2 cellular contexts compared by ENCODE assay signal in genomic region chr16:56985288-56985961, GRCh38.
TF ChIP-seq lines count a peak whose summit lies in the region.

No MANE protein-coding gene starts in this region.

TF ChIP-seq in GM23338, 12 proteins besides CTCF, POLR2A, EP300 and RAD21 (continued from another document):
- TF ChIP-seq, protein P1, sequence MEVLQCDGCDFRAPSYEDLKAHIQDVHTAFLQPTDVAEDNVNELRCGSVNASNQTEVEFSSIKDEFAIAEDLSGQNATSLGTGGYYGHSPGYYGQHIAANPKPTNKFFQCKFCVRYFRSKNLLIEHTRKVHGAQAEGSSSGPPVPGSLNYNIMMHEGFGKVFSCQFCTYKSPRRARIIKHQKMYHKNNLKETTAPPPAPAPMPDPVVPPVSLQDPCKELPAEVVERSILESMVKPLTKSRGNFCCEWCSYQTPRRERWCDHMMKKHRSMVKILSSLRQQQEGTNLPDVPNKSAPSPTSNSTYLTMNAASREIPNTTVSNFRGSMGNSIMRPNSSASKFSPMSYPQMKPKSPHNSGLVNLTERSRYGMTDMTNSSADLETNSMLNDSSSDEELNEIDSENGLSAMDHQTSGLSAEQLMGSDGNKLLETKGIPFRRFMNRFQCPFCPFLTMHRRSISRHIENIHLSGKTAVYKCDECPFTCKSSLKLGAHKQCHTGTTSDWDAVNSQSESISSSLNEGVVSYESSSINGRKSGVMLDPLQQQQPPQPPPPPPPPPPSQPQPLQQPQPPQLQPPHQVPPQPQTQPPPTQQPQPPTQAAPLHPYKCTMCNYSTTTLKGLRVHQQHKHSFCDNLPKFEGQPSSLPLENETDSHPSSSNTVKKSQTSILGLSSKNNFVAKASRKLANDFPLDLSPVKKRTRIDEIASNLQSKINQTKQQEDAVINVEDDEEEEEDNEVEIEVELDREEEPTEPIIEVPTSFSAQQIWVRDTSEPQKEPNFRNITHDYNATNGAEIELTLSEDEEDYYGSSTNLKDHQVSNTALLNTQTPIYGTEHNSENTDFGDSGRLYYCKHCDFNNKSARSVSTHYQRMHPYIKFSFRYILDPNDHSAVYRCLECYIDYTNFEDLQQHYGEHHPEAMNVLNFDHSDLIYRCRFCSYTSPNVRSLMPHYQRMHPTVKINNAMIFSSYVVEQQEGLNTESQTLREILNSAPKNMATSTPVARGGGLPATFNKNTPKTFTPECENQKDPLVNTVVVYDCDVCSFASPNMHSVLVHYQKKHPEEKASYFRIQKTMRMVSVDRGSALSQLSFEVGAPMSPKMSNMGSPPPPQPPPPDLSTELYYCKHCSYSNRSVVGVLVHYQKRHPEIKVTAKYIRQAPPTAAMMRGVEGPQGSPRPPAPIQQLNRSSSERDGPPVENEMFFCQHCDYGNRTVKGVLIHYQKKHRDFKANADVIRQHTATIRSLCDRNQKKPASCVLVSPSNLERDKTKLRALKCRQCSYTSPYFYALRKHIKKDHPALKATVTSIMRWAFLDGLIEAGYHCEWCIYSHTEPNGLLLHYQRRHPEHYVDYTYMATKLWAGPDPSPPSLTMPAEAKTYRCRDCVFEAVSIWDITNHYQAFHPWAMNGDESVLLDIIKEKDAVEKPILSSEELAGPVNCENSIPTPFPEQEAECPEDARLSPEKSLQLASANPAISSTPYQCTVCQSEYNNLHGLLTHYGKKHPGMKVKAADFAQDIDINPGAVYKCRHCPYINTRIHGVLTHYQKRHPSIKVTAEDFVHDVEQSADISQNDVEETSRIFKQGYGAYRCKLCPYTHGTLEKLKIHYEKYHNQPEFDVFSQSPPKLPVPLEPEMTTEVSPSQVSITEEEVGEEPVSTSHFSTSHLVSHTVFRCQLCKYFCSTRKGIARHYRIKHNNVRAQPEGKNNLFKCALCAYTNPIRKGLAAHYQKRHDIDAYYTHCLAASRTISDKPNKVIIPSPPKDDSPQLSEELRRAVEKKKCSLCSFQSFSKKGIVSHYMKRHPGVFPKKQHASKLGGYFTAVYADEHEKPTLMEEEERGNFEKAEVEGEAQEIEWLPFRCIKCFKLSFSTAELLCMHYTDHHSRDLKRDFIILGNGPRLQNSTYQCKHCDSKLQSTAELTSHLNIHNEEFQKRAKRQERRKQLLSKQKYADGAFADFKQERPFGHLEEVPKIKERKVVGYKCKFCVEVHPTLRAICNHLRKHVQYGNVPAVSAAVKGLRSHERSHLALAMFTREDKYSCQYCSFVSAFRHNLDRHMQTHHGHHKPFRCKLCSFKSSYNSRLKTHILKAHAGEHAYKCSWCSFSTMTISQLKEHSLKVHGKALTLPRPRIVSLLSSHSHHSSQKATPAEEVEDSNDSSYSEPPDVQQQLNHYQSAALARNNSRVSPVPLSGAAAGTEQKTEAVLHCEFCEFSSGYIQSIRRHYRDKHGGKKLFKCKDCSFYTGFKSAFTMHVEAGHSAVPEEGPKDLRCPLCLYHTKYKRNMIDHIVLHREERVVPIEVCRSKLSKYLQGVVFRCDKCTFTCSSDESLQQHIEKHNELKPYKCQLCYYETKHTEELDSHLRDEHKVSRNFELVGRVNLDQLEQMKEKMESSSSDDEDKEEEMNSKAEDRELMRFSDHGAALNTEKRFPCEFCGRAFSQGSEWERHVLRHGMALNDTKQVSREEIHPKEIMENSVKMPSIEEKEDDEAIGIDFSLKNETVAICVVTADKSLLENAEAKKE (CRISPR knock-in tag; IDR thresholded peaks at IDR 0.05) = no peak
- TF ChIP-seq REST (IDR thresholded peaks at IDR 0.05; ENCODE audit: unreplicated experiment) (no peak), EZH2phosphoT487 (IDR thresholded peaks at IDR 0.05; ENCODE audit: unreplicated experiment) (no peak), ZNF331 (CRISPR knock-in tag; IDR thresholded peaks at IDR 0.05; ENCODE audit: low read depth) (no peak), ZNF114 (CRISPR knock-in tag; IDR thresholded peaks at IDR 0.05) (no peak), STAT1 (IDR thresholded peaks at IDR 0.05; ENCODE audit: unreplicated experiment) (no peak), NANOG (IDR thresholded peaks at IDR 0.05; ENCODE audit: borderline replicate concordance) (no peak), EZH2 (IDR thresholded peaks at IDR 0.05; ENCODE audit: low read depth, unreplicated experiment) (no peak)
- TF ChIP-seq, protein P2, sequence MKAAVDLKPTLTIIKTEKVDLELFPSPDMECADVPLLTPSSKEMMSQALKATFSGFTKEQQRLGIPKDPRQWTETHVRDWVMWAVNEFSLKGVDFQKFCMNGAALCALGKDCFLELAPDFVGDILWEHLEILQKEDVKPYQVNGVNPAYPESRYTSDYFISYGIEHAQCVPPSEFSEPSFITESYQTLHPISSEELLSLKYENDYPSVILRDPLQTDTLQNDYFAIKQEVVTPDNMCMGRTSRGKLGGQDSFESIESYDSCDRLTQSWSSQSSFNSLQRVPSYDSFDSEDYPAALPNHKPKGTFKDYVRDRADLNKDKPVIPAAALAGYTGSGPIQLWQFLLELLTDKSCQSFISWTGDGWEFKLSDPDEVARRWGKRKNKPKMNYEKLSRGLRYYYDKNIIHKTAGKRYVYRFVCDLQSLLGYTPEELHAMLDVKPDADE (IDR thresholded peaks at IDR 0.05) = no peak

TF ChIP-seq in endothelial cell of umbilical vein, 7 proteins besides CTCF, POLR2A, EP300 and RAD21 (continued from another document):
- no peak for TF ChIP-seq MAX (IDR thresholded peaks at IDR 0.05; ENCODE audit: insufficient read depth, insufficient read length)
